In the genomic region with DNA sequence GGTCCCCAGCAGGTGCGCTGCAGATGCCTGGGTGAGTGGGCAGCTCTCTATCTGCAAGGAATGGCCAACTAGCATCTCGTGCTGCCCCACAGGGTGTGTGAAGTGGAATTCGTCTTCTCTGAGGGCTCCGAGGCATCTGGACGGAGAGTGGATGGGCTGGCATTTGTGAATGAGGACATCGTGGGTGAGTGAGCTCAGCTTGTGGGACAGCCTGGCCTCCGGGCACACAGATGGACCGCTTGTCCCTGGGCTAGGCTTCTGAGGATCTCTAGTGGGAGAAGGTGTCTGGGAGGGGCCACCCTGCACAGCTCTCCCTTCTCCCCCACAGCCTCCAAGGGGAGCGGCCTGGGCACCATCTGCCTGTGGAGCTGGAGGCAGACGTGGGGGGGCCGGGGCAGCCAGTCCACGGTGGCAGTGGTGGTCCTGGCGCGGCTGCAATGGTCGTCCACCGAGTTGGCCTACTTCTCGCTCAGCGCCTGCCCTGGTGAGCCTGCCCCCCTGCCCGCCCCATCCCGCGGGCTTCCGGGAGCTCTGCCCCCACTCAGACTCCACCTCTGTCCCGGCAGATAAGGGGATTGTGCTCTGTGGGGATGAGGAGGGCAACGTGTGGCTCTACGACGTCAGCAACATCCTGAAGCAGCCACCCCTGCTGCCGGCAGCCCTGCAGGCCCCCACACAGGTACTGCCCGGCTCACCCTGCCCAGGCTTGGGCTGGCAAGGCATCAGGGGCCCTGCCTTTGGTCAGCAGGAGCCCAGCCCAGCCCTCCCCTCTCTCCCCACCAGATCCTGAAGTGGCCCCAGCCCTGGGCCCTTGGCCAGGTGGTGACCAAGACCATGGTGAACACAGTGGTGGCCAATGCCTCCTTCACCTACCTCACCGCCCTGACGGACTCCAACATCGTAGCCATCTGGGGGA, we compare ENCODE assay signal across 1 cellular context.
TF ChIP-seq lines count a peak whose summit lies in the region.

No MANE protein-coding gene starts in this region.

TF ChIP-seq in GM23338, 12 proteins besides CTCF, POLR2A, EP300 and RAD21 (continued from another document):
- TF ChIP-seq STAT1 (IDR thresholded peaks at IDR 0.05; ENCODE audit: unreplicated experiment) (no peak), CREB1 (CRISPR knock-in tag; IDR thresholded peaks at IDR 0.05; ENCODE audit: low read depth) (no peak), JUNB (IDR thresholded peaks at IDR 0.05; ENCODE audit: unreplicated experiment) (no peak), EZH2 (IDR thresholded peaks at IDR 0.05; ENCODE audit: low read depth, unreplicated experiment) (no peak)
- TF ChIP-seq, protein P1, sequence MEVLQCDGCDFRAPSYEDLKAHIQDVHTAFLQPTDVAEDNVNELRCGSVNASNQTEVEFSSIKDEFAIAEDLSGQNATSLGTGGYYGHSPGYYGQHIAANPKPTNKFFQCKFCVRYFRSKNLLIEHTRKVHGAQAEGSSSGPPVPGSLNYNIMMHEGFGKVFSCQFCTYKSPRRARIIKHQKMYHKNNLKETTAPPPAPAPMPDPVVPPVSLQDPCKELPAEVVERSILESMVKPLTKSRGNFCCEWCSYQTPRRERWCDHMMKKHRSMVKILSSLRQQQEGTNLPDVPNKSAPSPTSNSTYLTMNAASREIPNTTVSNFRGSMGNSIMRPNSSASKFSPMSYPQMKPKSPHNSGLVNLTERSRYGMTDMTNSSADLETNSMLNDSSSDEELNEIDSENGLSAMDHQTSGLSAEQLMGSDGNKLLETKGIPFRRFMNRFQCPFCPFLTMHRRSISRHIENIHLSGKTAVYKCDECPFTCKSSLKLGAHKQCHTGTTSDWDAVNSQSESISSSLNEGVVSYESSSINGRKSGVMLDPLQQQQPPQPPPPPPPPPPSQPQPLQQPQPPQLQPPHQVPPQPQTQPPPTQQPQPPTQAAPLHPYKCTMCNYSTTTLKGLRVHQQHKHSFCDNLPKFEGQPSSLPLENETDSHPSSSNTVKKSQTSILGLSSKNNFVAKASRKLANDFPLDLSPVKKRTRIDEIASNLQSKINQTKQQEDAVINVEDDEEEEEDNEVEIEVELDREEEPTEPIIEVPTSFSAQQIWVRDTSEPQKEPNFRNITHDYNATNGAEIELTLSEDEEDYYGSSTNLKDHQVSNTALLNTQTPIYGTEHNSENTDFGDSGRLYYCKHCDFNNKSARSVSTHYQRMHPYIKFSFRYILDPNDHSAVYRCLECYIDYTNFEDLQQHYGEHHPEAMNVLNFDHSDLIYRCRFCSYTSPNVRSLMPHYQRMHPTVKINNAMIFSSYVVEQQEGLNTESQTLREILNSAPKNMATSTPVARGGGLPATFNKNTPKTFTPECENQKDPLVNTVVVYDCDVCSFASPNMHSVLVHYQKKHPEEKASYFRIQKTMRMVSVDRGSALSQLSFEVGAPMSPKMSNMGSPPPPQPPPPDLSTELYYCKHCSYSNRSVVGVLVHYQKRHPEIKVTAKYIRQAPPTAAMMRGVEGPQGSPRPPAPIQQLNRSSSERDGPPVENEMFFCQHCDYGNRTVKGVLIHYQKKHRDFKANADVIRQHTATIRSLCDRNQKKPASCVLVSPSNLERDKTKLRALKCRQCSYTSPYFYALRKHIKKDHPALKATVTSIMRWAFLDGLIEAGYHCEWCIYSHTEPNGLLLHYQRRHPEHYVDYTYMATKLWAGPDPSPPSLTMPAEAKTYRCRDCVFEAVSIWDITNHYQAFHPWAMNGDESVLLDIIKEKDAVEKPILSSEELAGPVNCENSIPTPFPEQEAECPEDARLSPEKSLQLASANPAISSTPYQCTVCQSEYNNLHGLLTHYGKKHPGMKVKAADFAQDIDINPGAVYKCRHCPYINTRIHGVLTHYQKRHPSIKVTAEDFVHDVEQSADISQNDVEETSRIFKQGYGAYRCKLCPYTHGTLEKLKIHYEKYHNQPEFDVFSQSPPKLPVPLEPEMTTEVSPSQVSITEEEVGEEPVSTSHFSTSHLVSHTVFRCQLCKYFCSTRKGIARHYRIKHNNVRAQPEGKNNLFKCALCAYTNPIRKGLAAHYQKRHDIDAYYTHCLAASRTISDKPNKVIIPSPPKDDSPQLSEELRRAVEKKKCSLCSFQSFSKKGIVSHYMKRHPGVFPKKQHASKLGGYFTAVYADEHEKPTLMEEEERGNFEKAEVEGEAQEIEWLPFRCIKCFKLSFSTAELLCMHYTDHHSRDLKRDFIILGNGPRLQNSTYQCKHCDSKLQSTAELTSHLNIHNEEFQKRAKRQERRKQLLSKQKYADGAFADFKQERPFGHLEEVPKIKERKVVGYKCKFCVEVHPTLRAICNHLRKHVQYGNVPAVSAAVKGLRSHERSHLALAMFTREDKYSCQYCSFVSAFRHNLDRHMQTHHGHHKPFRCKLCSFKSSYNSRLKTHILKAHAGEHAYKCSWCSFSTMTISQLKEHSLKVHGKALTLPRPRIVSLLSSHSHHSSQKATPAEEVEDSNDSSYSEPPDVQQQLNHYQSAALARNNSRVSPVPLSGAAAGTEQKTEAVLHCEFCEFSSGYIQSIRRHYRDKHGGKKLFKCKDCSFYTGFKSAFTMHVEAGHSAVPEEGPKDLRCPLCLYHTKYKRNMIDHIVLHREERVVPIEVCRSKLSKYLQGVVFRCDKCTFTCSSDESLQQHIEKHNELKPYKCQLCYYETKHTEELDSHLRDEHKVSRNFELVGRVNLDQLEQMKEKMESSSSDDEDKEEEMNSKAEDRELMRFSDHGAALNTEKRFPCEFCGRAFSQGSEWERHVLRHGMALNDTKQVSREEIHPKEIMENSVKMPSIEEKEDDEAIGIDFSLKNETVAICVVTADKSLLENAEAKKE (CRISPR knock-in tag; IDR thresholded peaks at IDR 0.05) = no peak
